Comparison of ENCODE assay signal across 17 cellular contexts in genomic region chr20:20292472-20292871, GRCh38.
DNase-seq lines count a peak whose midpoint lies in the region; ATAC-seq lines count a peak whose summit lies in the region.
"Had no signal": no experiment of that assay in that cellular context is flagged by ENCODE, and none has a peak within 500 bp of the region (broad histone marks: within the 10 kb centered on the region; RNA-seq: fewer than 3 reads in every experiment).

No MANE protein-coding gene starts in this region.

- DNase-seq in DMS53 (lab: John Stamatoyannopoulos, UW) (peak; percentile 8), DMS53 treated with DMSO at 0.1 percent for 48 hours (lab: John Stamatoyannopoulos, UW; ENCODE audit: unreplicated experiment) (no peak), A172 (ENCODE audit: low spot score) (peak; percentile 26), OCI-M1 (lab: John Stamatoyannopoulos, UW) (peak; percentile 2), SHP77 treated with DMSO at 0.1 percent for 48 hours (lab: John Stamatoyannopoulos, UW) (no peak), left cardiac atrium (no peak)
- DNase-seq: BE2C; CD4-positive, alpha-beta T cell; DMS79; GOT3; NCI-H1105; NCI-H1694 treated with DMSO at 0.1 percent for 48 hours; NCI-H226; NCI-H69; NK-92 treated with Interleukin-12 subunit alpha and Interleukin-12 subunit beta, amount 100 ng/mL, for 24 hours had no signal

- intact Hi-C loops in left cardiac atrium (cut with DNase I), result no loop called here

- ATAC-seq in GM21529 (IDR thresholded peaks at IDR 0.05; ENCODE audit: unreplicated experiment), result peak; percentile 58
- no peak for ATAC-seq in GM19324 (IDR thresholded peaks at IDR 0.05; ENCODE audit: low FRiP score, unreplicated experiment)
- no peak for ATAC-seq in left cardiac atrium

Comparison
In these comparisons a context has a peak if more than half of its experiments do, and no peak if none do; other contexts are left out.
1. DNase-seq: peak in DMS53 (single experiment), A172 (single experiment) and OCI-M1 (single experiment); none in DMS53 treated with DMSO at 0.1 percent for 48 hours (single experiment), SHP77 treated with DMSO at 0.1 percent for 48 hours (single experiment) and left cardiac atrium (single experiment).